32 cellular contexts compared by ENCODE assay signal in genomic region chr20:31410011-31410410, GRCh38. TPM values are rescaled to one million over a fixed set of nuclear protein-coding genes. Genes with fewer than 3 reads are reported as not detected.
"Had no signal": no experiment of that assay in that cellular context is flagged by ENCODE, and none has a peak within 500 bp of the region (broad histone marks: within the 10 kb centered on the region; RNA-seq: fewer than 3 reads in every experiment).

No MANE protein-coding gene starts in this region.

- H3K9me3 ChIP-seq: suprapubic skin, testis, thoracic aorta, thyroid gland, tibial artery, transverse colon, upper lobe of left lung, upper lobe of right lung, uterus, vagina had no signal

- FAIRE-seq: urothelium cell line had no signal

- H3K4me1 ChIP-seq: stomach, suprapubic skin, thyroid gland, tibial artery, tibial nerve, transverse colon, upper lobe of left lung, upper lobe of right lung, uterus, vagina had no signal

- ATAC-seq: stimulated activated effector memory CD8-positive, alpha-beta T cell treated with anti-CD3 and anti-CD28 coated beads, Interleukin-12 subunit alpha, Interleukin-12 subunit beta, amount 100 ng/mL, for 72 hours; stimulated activated memory B cell treated with anti-CD40 and anti-IgM and Interleukin-4, amounts not matched to agents 10 μg/mL and 1 μg/mL and 100 μg/mL, for 72 hours; stimulated activated naive B cell treated with anti-CD40 and anti-IgM and Interleukin-4, amounts not matched to agents 10 μg/mL and 1 μg/mL and 100 μg/mL, for 72 hours; stimulated activated naive CD8-positive, alpha-beta T cell treated with anti-CD3 and anti-CD28 coated beads, Interleukin-15, amount 100 ng/mL, for 72 hours; stimulated activated naive CD8-positive, alpha-beta T cell treated with anti-CD3 and anti-CD28 coated beads, Interleukin-15, Interleukin-2, amounts not matched to agents 100 U/mL and 50 U/mL, for 24 hours; upper lobe of right lung had no signal

- DNase-seq: stimulated activated CD4-positive, alpha-beta T cell treated with anti-CD3 and anti-CD28 coated beads, Interleukin-2, amount 100 ng/mL, for 48 hours; stimulated activated CD4-positive, alpha-beta T cell treated with anti-CD3 and anti-CD28 coated beads, Interleukin-4, amount 100 ng/mL, for 1 hour; stimulated activated CD4-positive, alpha-beta T cell treated with anti-CD3 and anti-CD28 coated beads, Interleukin-4, amount 100 ng/mL, for 24 hours; stimulated activated CD4-positive, alpha-beta T cell treated with anti-CD3 and anti-CD28 coated beads, Interleukin-4, amount 100 ng/mL, for 4 hours; stimulated activated CD8-positive, alpha-beta memory T cell treated with anti-CD3 and anti-CD28 coated beads, Interleukin-4, amount 100 ng/mL, for 48 hours; stimulated activated naive B cell treated with anti-CD40 and anti-IgM and Interleukin-4, amounts not matched to agents 10 μg/mL and 1 μg/mL and 100 μg/mL, for 72 hours; stimulated activated naive CD4-positive, alpha-beta T cell; stimulated activated naive CD4-positive, alpha-beta T cell treated with Interleukin-2 at 50 U/mL for 16 hours; stimulated activated naive CD8-positive, alpha-beta T cell treated with anti-CD3 and anti-CD28 coated beads, Interleukin-15, amount 100 ng/mL, for 72 hours; stimulated activated naive CD8-positive, alpha-beta T cell treated with anti-CD3 and anti-CD28 coated beads, Interleukin-15, Interleukin-2, amounts not matched to agents 100 U/mL and 50 U/mL, for 24 hours; stomach; substantia nigra; testis; thyroid gland; tibial artery; transverse colon; trophoblast cell; upper lobe of left lung; upper lobe of right lung; uterus had no signal

- H3K27ac ChIP-seq: stomach, suprapubic skin, testis, thoracic aorta, thyroid gland, tibial artery, tibial nerve, transverse colon, upper lobe of left lung, upper lobe of right lung, uterus, vagina had no signal

- H3K27me3 ChIP-seq: testis, thyroid gland, tibial artery, tibial nerve, transverse colon, upper lobe of left lung, uterus, vagina had no signal

- H3K36me3 ChIP-seq: stomach, suprapubic skin, thoracic aorta, thyroid gland, tibial artery, tibial nerve, transverse colon, upper lobe of left lung, upper lobe of right lung, uterus, vagina had no signal

- H3K4me3 ChIP-seq: stomach, suprapubic skin, testis, thoracic aorta, thyroid gland, tibial artery, tibial nerve, transverse colon, upper lobe of left lung, upper lobe of right lung, uterus, vagina had no signal

RNA-seq across cellular contexts. Expression of gene DEFB121, which starts 4.0 kb away (rescaled TPM):
- total RNA-seq: stomach, subcutaneous adipose tissue, suprapubic skin, temporal lobe, thoracic aorta, thyroid gland, tibial nerve, transverse colon, upper lobe of left lung, upper lobe of right lung, ureter, urinary bladder, uterus, vagina had no signal
- polyA plus RNA-seq: stomach, thymus, urinary bladder had no signal

RNA-seq across cellular contexts. Expression of gene DEFB119, which starts 19.6 kb away (rescaled TPM):
- total RNA-seq: stomach, subcutaneous adipose tissue, suprapubic skin, temporal lobe, thoracic aorta, tibial nerve, transverse colon, upper lobe of left lung, upper lobe of right lung, ureter, urinary bladder, uterus, vagina had no signal
- polyA plus RNA-seq: stomach, thymus, urinary bladder had no signal

RNA-seq across cellular contexts. Expression of gene DEFB123, which starts 30.4 kb away (rescaled TPM):
- total RNA-seq: stomach, subcutaneous adipose tissue, suprapubic skin, temporal lobe, thoracic aorta, tibial nerve, transverse colon, upper lobe of left lung, upper lobe of right lung, ureter, urinary bladder, uterus, vagina had no signal
- polyA plus RNA-seq: stomach, thymus, urinary bladder had no signal

RNA-seq across cellular contexts. Expression of gene DEFB118, which starts 41.6 kb away (rescaled TPM):
- total RNA-seq: stomach, subcutaneous adipose tissue, suprapubic skin, temporal lobe, testis, thoracic aorta, thyroid gland, tibial nerve, transverse colon, upper lobe of left lung, upper lobe of right lung, ureter, urinary bladder, uterus, vagina had no signal
- polyA plus RNA-seq: stomach, urinary bladder had no signal
